In genomic region chr18:21096760-21097159, GRCh38 we compare ENCODE assay signal across 27 cellular contexts.
"Had no signal": no experiment of that assay in that cellular context is flagged by ENCODE, and none has a peak within 500 bp of the region (broad histone marks: within the 10 kb centered on the region; RNA-seq: fewer than 3 reads in every experiment).

No MANE protein-coding gene starts in this region.

- H3K9me3 ChIP-seq: left lung, right lobe of liver, stomach, suprapubic skin, tibial nerve had no signal

- H3K27me3 ChIP-seq: left lung, right lobe of liver, stomach, suprapubic skin, tibial nerve had no signal

- H3K27ac ChIP-seq: left lung, parathyroid adenoma, right lobe of liver, skin epidermis, stomach, suprapubic skin, tibial nerve had no signal

- H3K27me3 Mint-ChIP-seq: activated B cell treated with CpG ODN at 0.5 μM for 24 hours; activated CD4-positive, alpha-beta T cell treated with anti-CD3 and anti-CD28 coated beads for 36 hours; brain; effector memory CD8-positive, alpha-beta T cell had no signal

- H3K9me3 Mint-ChIP-seq: activated B cell treated with CpG ODN at 0.5 μM for 24 hours; effector memory CD8-positive, alpha-beta T cell; stimulated activated effector memory CD8-positive, alpha-beta T cell treated with anti-CD3 and anti-CD28 coated beads, Interleukin-12 subunit alpha, Interleukin-12 subunit beta, amount 100 ng/mL, for 72 hours had no signal

- H3K36me3 ChIP-seq: left lung, right lobe of liver, stomach, suprapubic skin had no signal

- H3K4me3 ChIP-seq: left lung, right lobe of liver, skin epidermis, stomach, suprapubic skin, tibial nerve had no signal

- DNase-seq: activated B cell treated with CpG ODN at 0.5 μM for 24 hours; activated CD4-positive, alpha-beta T cell treated with anti-CD3 and anti-CD28 coated beads for 36 hours; activated CD4-positive, alpha-beta T cell treated with anti-CD3 and anti-CD28 coated beads, Interleukin-2, amount 50 U/mL, for 4 hours; activated CD8-positive, alpha-beta memory T cell treated with anti-CD3 and anti-CD28 coated beads for 24 hours; activated CD8-positive, alpha-beta memory T cell treated with anti-CD3 and anti-CD28 coated beads, Interleukin-2, amount 50 U/mL, for 4 hours; activated effector memory CD4-positive, alpha-beta T cell treated with Interleukin-2 at 50 U/mL for 16 hours; activated naive CD4-positive, alpha-beta T cell treated with anti-CD3 and anti-CD28 coated beads for 36 hours; activated T-cell treated with anti-CD3 and anti-CD28 coated beads, Interleukin-2, amount 50 U/mL, for 48 hours; aorta; caudate nucleus; effector memory CD8-positive, alpha-beta T cell; foreskin melanocyte; left lung; nucleus accumbens; right lobe of liver; stimulated activated CD4-positive, alpha-beta T cell treated with anti-CD3 and anti-CD28 coated beads, Interleukin-1b, Interleukin-23, amount 100 ng/mL, for 48 hours; stomach; T-helper 1 cell; T1000 had no signal

- ATAC-seq: activated CD4-positive, alpha-beta T cell treated with anti-CD3 and anti-CD28 coated beads for 36 hours; effector memory CD8-positive, alpha-beta T cell; esophagus mucosa; left lung; right lobe of liver; stimulated activated effector memory CD8-positive, alpha-beta T cell treated with anti-CD3 and anti-CD28 coated beads, Interleukin-12 subunit alpha, Interleukin-12 subunit beta, amount 100 ng/mL, for 72 hours had no signal

- H3K4me3 Mint-ChIP-seq: activated B cell treated with CpG ODN at 0.5 μM for 24 hours; activated CD4-positive, alpha-beta T cell treated with anti-CD3 and anti-CD28 coated beads for 36 hours; activated naive CD4-positive, alpha-beta T cell treated with anti-CD3 and anti-CD28 coated beads for 36 hours; brain; mesothelial cell of epicardium; stimulated activated effector memory CD8-positive, alpha-beta T cell treated with anti-CD3 and anti-CD28 coated beads, Interleukin-12 subunit alpha, Interleukin-12 subunit beta, amount 100 ng/mL, for 72 hours had no signal

- H3K27ac Mint-ChIP-seq: activated B cell treated with CpG ODN at 0.5 μM for 24 hours; activated CD4-positive, alpha-beta T cell treated with anti-CD3 and anti-CD28 coated beads for 36 hours; activated naive CD4-positive, alpha-beta T cell treated with anti-CD3 and anti-CD28 coated beads for 36 hours; brain; mesothelial cell of epicardium; stimulated activated effector memory CD8-positive, alpha-beta T cell treated with anti-CD3 and anti-CD28 coated beads, Interleukin-12 subunit alpha, Interleukin-12 subunit beta, amount 100 ng/mL, for 72 hours had no signal
